In the genomic region with DNA sequence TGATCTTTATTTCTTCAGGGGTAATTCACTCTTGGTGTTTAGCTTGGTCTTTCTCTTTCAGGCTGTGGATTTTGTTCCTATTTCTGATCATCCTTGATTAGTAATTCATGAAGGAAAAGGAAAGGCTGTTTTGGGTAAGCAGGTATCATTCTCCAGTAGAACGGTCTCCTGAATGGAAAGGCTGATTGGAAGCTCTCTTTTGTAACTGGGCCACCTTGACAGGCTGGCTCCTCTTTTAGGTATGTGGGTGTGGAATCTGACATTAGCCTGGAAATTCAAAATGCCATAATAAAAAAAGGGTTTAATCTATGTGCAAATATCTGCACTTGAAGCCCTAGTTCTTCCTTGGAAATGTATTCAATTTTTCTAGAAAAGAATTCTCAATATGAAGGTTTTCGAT, we compare ENCODE assay signal across 11 cellular contexts. TPM values are rescaled to one million over a fixed set of nuclear protein-coding genes. Genes with fewer than 3 reads are reported as not detected.
"Had no signal": no experiment of that assay in that cellular context is flagged by ENCODE, and none has a peak within 500 bp of the region (broad histone marks: within the 10 kb centered on the region; RNA-seq: fewer than 3 reads in every experiment).

No MANE protein-coding gene starts in this region.

- H3K4me2 ChIP-seq: KMS-11 had no signal

- DNase-seq: IMR-90, KBM-7, KG1 had no signal

- H3K27ac ChIP-seq: HL-60, KMS-11 had no signal

- H3K9ac ChIP-seq: KMS-11 had no signal

- FAIRE-seq: HepG2, HTR-8/SVneo, K562 had no signal

- ATAC-seq: HepG2, K562 had no signal

- H3K4me3 ChIP-seq: K562 had no signal

RNA-seq across cellular contexts. Expression of a gene that starts 18.9 kb away (rescaled TPM):
- total RNA-seq: HepG2, HT-29, HT1080, IMR-90, K562 had no signal
- polyA plus RNA-seq: HepG2, IgD-negative memory B cell, IMR-90, K562 had no signal

RNA-seq across cellular contexts. Expression of a gene that starts 19.7 kb away (rescaled TPM):
- total RNA-seq: HepG2, HT-29, HT1080, IMR-90, K562 had no signal
- polyA plus RNA-seq: HepG2, IgD-negative memory B cell, IMR-90, K562 had no signal
